Comparison of ENCODE assay signal across 13 cellular contexts in the genomic region with DNA sequence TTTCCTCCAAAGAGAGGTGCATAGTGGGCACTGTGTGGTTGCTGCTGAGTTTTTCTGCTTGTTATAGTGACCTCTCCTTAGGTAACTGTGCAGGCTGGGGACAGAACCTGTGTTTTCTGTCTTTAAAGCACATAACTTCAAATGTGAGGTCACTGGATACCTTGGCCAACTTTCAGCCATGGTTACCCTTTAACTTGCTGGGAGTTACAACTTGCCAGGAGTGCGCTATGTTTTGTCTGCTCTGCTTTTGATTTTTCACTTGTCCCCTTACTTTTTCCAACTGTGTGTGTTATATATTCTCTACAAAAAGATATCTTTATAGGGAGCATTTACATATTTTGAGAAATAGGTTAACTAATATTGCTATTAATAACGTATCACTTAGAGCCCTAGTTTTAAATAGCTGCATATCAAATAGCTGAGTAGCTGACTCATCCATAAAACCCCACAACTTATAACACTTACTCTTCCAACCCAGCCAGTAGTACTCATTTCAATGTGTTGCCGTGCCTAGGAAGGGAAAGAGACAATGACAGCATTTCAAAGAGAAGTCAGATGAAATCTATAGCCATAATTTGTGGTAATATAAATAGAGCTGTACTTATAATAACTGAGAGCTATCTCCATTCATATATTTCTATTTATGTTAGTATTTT. TPM values are rescaled to one million over a fixed set of nuclear protein-coding genes. Genes with fewer than 3 reads are reported as not detected.
A peak's percentile ranks its signal among the peaks of the same experiment; 100 is the strongest.
DNase-seq lines count a peak whose midpoint lies in the region; ATAC-seq and TF ChIP-seq lines count a peak whose summit lies in the region.
"Had no signal": no experiment of that assay in that cellular context is flagged by ENCODE, and none has a peak within 500 bp of the region (broad histone marks: within the 10 kb centered on the region; RNA-seq: fewer than 3 reads in every experiment).

No MANE protein-coding gene starts in this region.

- TF ChIP-seq CTCF in DND-41 (IDR thresholded peaks at IDR 0.05; ENCODE audit: borderline replicate concordance, extremely low read depth, low read length, poor library complexity, severe bottlenecking), result no peak
- TF ChIP-seq CTCF in IMR-90 (conservative IDR thresholded peaks at IDR 0.05; ENCODE audit: low read depth, low read length), result no peak
- TF ChIP-seq CTCF in choroid plexus epithelial cell (conservative IDR thresholded peaks at IDR 0.05; ENCODE audit: low read depth, low read length), result no peak
- TF ChIP-seq CTCF in liver (IDR thresholded peaks at IDR 0.05; ENCODE audit: low read depth, low read length, missing input control), result no peak

- BruUV-seq in IMR-90 (replicated peaks; lab: Mats Ljungman, UMichigan), result no TSS peak

- no peak overlapping the region for H4K5ac ChIP-seq in IMR-90 (ENCODE audit: low read depth, low read length)

- peak overlapping the region; percentile 35; the same call in 1 of the 2 replicates for H2AK5ac ChIP-seq in IMR-90 (ENCODE audit: low read depth, low read length)

- TF ChIP-seq RAD21 in IMR-90 (IDR thresholded peaks at IDR 0.05; ENCODE audit: low read length) (no peak), liver (IDR thresholded peaks at IDR 0.05) (peak; percentile 26 to 31)

- no peak for ATAC-seq in DND-41 (ENCODE audit: insufficient read depth, low read depth)
- 0 out of 2 replicates have a peak, but pooled peaks have one; percentile 19 for ATAC-seq in IMR-90 (ENCODE audit: low read depth)

- TF ChIP-seq POLR2A in IMR-90 (IDR thresholded peaks at IDR 0.05; ENCODE audit: low read depth, low read length), result no peak

- H3K27ac ChIP-seq in DND-41 (ENCODE audit: low read length), result peak overlapping the region; percentile 2; the same call in 1 of the 2 replicates
- no peak overlapping the region for H3K27ac ChIP-seq in IMR-90 (ENCODE audit: insufficient read depth, low read length)
- peak overlapping the region; percentile 44 to 45 for H3K27ac ChIP-seq in liver (ENCODE audit: low read depth in 1 of 2, low read length in 2 of 2)
- H3K27ac ChIP-seq: tibial artery had no signal

- no peak overlapping the region for H2BK20ac ChIP-seq in IMR-90 (ENCODE audit: low read depth, low read length)

- no peaks in the 10 kb centered on the region for H3K79me2 ChIP-seq in DND-41 (ENCODE audit: insufficient read depth, low read length)

- in situ Hi-C loops in IMR-90 (cut with MboI; ENCODE audit: low sequenced_read_pairs), result no loop called here

- no peak overlapping the region for H3K14ac ChIP-seq in IMR-90 (replicated peaks; ENCODE audit: low read depth, low read length)

- no peaks in the 10 kb centered on the region for H3K27me3 ChIP-seq in DND-41 (ENCODE audit: insufficient read depth, low read length, poor library complexity)
- no peaks in the 10 kb centered on the region for H3K27me3 ChIP-seq in IMR-90 (ENCODE audit: control insufficient read depth, insufficient read depth, low read length)
- H3K27me3 ChIP-seq in liver (ENCODE audit: control insufficient read depth in 4 of 4, insufficient read depth in 4 of 4, low read length in 3 of 4), result no peaks in the 10 kb centered on the region

- H2AFZ ChIP-seq in DND-41 (ENCODE audit: low read depth, low read length) (no peak overlapping the region), IMR-90 (replicated peaks; ENCODE audit: low read length, poor library complexity) (no peak overlapping the region)

- H2AK9ac ChIP-seq in IMR-90 (replicated peaks; ENCODE audit: low read depth, low read length, poor library complexity), result no peak overlapping the region

- no peak overlapping the region for H3K4ac ChIP-seq in IMR-90 (ENCODE audit: low read depth, low read length)

- no peak overlapping the region for H2BK120ac ChIP-seq in IMR-90 (ENCODE audit: low read depth, low read length)

- H3K4me2 ChIP-seq in DND-41 (ENCODE audit: insufficient read depth, low read length), result no peak overlapping the region
- H3K4me2 ChIP-seq in IMR-90 (ENCODE audit: low read depth, low read length), result no peak overlapping the region

- H2BK15ac ChIP-seq in IMR-90 (ENCODE audit: low read depth, low read length), result peak overlapping the region; percentile 27; the same call in 1 of the 3 replicates

- H4K8ac ChIP-seq in IMR-90 (ENCODE audit: low read depth in 2 of 2, low read length in 2 of 2), result no peak overlapping the region

- DNase-seq in DND-41, result no peak
- DNase-seq in IMR-90, result peak; percentile 47
- peak; percentile 53 for DNase-seq in choroid plexus epithelial cell (ENCODE audit: low read depth)
- DNase-seq in NCI-H2081 treated with DMSO at 0.1 percent for 48 hours (lab: John Stamatoyannopoulos, UW), result no peak
- DNase-seq in NCI-H1436 (lab: John Stamatoyannopoulos, UW), result no peak
- DNase-seq in inferior parietal cortex (ENCODE audit: extremely low spot score), result no peak
- DNase-seq: activated CD4-positive, alpha-beta memory T cell treated with anti-CD3 and anti-CD28 coated beads for 36 hours; amygdala; endodermal cell; NCI-H187 treated with DMSO at 0.1 percent for 48 hours; tibial artery had no signal

- POLR2A ChIA-PET in IMR-90 (lab: Charles Lee; ENCODE audit: unreplicated experiment), result no interaction called here

- dilution Hi-C loops in IMR-90 (cut with HindIII; ENCODE audit: low sequenced_read_pairs, unreplicated experiment), result no loop called here

- no peaks in the 10 kb centered on the region for H4K20me1 ChIP-seq in DND-41 (ENCODE audit: insufficient read depth, low read length)
- peaks cover 4% of the 10 kb centered on the region; the same call in 1 of the 2 replicates for H4K20me1 ChIP-seq in IMR-90 (ENCODE audit: insufficient read depth, low read length)

- no peak overlapping the region for H3K9ac ChIP-seq in DND-41 (ENCODE audit: low read depth, low read length)
- H3K9ac ChIP-seq in IMR-90 (ENCODE audit: low read depth, low read length), result no peak overlapping the region
- H3K9ac ChIP-seq in liver (ENCODE audit: low read depth in 1 of 2, low read length in 2 of 2), result peak overlapping the region in 1 of 2 donors; percentile 41

- no peak overlapping the region; the same call in 1 of the 2 replicates for H3K18ac ChIP-seq in IMR-90 (ENCODE audit: low read depth, low read length)

- WGBS in IMR-90 (ENCODE audit: extremely low coverage in 2 of 2, insufficient read length in 1 of 2), 2 experiments, result no CpG with 5 or more reads among the region's 3 CpGs
- WGBS in liver, result 31% methylated on average over 3 of the region's 3 CpGs

- no peak overlapping the region for H2BK5ac ChIP-seq in IMR-90 (ENCODE audit: low read depth, low read length, poor library complexity, severe bottlenecking)

- H3K4me1 ChIP-seq in DND-41 (ENCODE audit: insufficient read depth, low read length), result peaks cover 4% of the 10 kb centered on the region; the same call in 1 of the 2 replicates
- H3K4me1 ChIP-seq in IMR-90 (ENCODE audit: control insufficient read depth, insufficient read depth, low read length), result peaks cover 21% of the 10 kb centered on the region
- peaks cover 8 to 30% (median 21%) of the 10 kb centered on the region in 4 donors for H3K4me1 ChIP-seq in liver (ENCODE audit: control insufficient read depth in 4 of 4, insufficient read depth in 4 of 4, low read length in 3 of 4)
- H3K4me1 ChIP-seq: tibial artery had no signal

- CTCF ChIA-PET in IMR-90 (lab: Yijun Ruan, JAX), result interaction anchor here (0.6 kb wide), 1 partner anchor 799 kb away, joined by 3 read pairs; no protein-coding TSS in a partner anchor

- no peak overlapping the region for H4K91ac ChIP-seq in IMR-90 (ENCODE audit: insufficient read depth, low read depth, low read length)

- no peak overlapping the region for H3K4me3 ChIP-seq in DND-41 (ENCODE audit: low read depth in 1 of 2, low read length in 2 of 2)
- H3K4me3 ChIP-seq in IMR-90 (ENCODE audit: insufficient read depth, low read depth, low read length), result no peak overlapping the region
- no peak overlapping the region for H3K4me3 ChIP-seq in choroid plexus epithelial cell (ENCODE audit: low read depth, low read length)
- no peak overlapping the region for H3K4me3 ChIP-seq in liver (ENCODE audit: low read depth in 1 of 3, low read length in 3 of 3)
- H3K4me3 ChIP-seq: tibial artery had no signal

- H3K79me1 ChIP-seq in IMR-90 (ENCODE audit: low read depth in 1 of 2, low read length in 2 of 2), result no peaks in the 10 kb centered on the region

- intact Hi-C loops in IMR-90 (cut with micrococcal nuclease), result no loop called here

- H3K56ac ChIP-seq in IMR-90 (ENCODE audit: extremely low read depth, insufficient read depth, low read length), result no peak overlapping the region

- peaks cover 96% of the 10 kb centered on the region for H3K36me3 ChIP-seq in DND-41 (ENCODE audit: insufficient read depth, low read length)
- peaks cover 8% of the 10 kb centered on the region for H3K36me3 ChIP-seq in IMR-90 (ENCODE audit: control insufficient read depth, insufficient read depth, low read length)
- peaks cover 0 to 7% (median 3%) of the 10 kb centered on the region in 4 donors for H3K36me3 ChIP-seq in liver (ENCODE audit: control insufficient read depth in 4 of 4, insufficient read depth in 3 of 4, low read depth in 1 of 4, low read length in 3 of 4)
- H3K36me3 ChIP-seq: tibial artery had no signal

- H3K9me1 ChIP-seq in IMR-90 (ENCODE audit: insufficient read depth, low read length), result peaks cover 15% of the 10 kb centered on the region

- H3K9me3 ChIP-seq in DND-41 (ENCODE audit: insufficient read depth, low read length, severe bottlenecking) (no peaks in the 10 kb centered on the region), IMR-90 (ENCODE audit: control insufficient read depth, insufficient read depth, low read length) (no peaks in the 10 kb centered on the region), liver (ENCODE audit: control insufficient read depth in 4 of 4, low read length in 3 of 4) (no peaks in the 10 kb centered on the region)
- H3K9me3 ChIP-seq: tibial artery had no signal

- H3K23ac ChIP-seq in IMR-90 (ENCODE audit: low read depth, low read length), result no peak overlapping the region

TF ChIP-seq in liver, 16 proteins besides CTCF, POLR2A, EP300 and RAD21 (continues in another document):
- TF ChIP-seq YY1 (IDR thresholded peaks at IDR 0.05) (peak; percentile 84), SP1 (IDR thresholded peaks at IDR 0.05) (peak; percentile 59), MAX (IDR thresholded peaks at IDR 0.05) (peak; percentile 10), EGR1 (IDR thresholded peaks at IDR 0.05; ENCODE audit: low read depth in 2 of 2) (no peak), HNF4A (conservative IDR thresholded peaks at IDR 0.05) (peak; percentile 50 to 56), RXRA (IDR thresholded peaks at IDR 0.05) (peak; percentile 75 to 83)

RNA-seq across cellular contexts. Expression of gene DPP4, which starts 51.6 kb away (rescaled TPM):
- total RNA-seq in IMR-90 (2012; rRNA removed), result 19.0 and 24.2 TPM in 2 replicates
- 9.8 and 13.2 TPM in 2 replicates for polyA plus RNA-seq in IMR-90 (2012; rRNA removed)
- 3.2 and 3.9 TPM in 2 replicates for polyA plus RNA-seq in IMR-90 (2012; cell fraction: cytosol; rRNA removed)
- 2.3 and 20.0 TPM in 2 replicates for polyA plus RNA-seq in IMR-90 (2012; cell fraction: nucleus; rRNA removed; ENCODE audit: low replicate concordance)
- total RNA-seq in liver, result 10 to 100 TPM; 14.4 to 30.1 TPM
- polyA plus RNA-seq in liver, result 10 to 100 TPM in 1 of 2 donors, 1 to 10 TPM in 1; 9.6 to 12.7 TPM
- total RNA-seq: H4 had no signal

Comparison
In these comparisons a context has a peak if more than half of its experiments do, and no peak if none do; other contexts are left out.
1. DNase-seq: peak in IMR-90 (single experiment) and choroid plexus epithelial cell (single experiment); none in DND-41 (single experiment), NCI-H2081 treated with DMSO at 0.1 percent for 48 hours (single experiment), NCI-H1436 (single experiment) and inferior parietal cortex (single experiment).